1 cellular context compared by ENCODE assay signal in the genomic region with DNA sequence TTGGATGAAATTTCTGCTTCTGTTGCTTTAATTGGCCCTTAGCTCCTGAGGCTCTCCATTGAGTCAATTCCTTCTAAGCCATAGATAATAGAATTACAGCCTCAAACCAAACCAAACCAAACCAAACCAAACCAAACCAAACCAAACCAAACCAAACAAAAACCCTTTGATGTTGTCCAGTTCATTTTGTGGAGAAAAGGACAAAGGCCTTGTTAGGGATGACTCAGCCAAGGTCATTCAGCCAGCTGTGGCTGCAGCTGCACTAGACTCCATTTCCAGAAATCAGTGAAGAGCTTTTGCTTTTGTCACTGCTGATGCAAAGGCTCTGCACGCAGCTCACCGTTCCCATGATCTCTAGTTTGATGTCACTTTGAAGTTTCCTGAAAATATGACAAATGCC.
A peak's percentile ranks its signal among the peaks of the same experiment; 100 is the strongest.
TF ChIP-seq lines count a peak whose summit lies in the region.

No MANE protein-coding gene starts in this region.

TF ChIP-seq in HepG2, 621 proteins besides CTCF, POLR2A, EP300 and RAD21 (continued from another document):
- TF ChIP-seq ZNF451 (CRISPR knock-in tag; IDR thresholded peaks at IDR 0.05): no peak
- TF ChIP-seq ZNF710 (CRISPR knock-in tag; IDR thresholded peaks at IDR 0.05; ENCODE audit: borderline replicate concordance): peak; percentile 83; the same call in 1 of the 2 replicates
- 0 out of 2 replicates have a peak, but pooled peaks have one; percentile 38 for TF ChIP-seq JUN (CRISPR knock-in tag; IDR thresholded peaks at IDR 0.05)
- no peak for TF ChIP-seq FOXP1 (IDR thresholded peaks at IDR 0.05)
- no peak for TF ChIP-seq FOXP1 (CRISPR knock-in tag; IDR thresholded peaks at IDR 0.05)
- TF ChIP-seq HDAC6 (IDR thresholded peaks at IDR 0.05; ENCODE audit: low read depth, low read length): no peak
- TF ChIP-seq IKZF1 (IDR thresholded peaks at IDR 0.05): no peak
- peak; percentile 95 for TF ChIP-seq HMG20B (CRISPR knock-in tag; conservative IDR thresholded peaks at IDR 0.05)
- TF ChIP-seq FOSL2 (CRISPR knock-in tag; IDR thresholded peaks at IDR 0.05): peak; percentile 95
- TF ChIP-seq, protein P1, sequence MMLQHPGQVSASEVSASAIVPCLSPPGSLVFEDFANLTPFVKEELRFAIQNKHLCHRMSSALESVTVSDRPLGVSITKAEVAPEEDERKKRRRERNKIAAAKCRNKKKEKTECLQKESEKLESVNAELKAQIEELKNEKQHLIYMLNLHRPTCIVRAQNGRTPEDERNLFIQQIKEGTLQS (CRISPR knock-in tag; IDR thresholded peaks at IDR 0.05): peak; percentile 72; the same call in 1 of the 2 replicates
- TF ChIP-seq, protein P2, sequence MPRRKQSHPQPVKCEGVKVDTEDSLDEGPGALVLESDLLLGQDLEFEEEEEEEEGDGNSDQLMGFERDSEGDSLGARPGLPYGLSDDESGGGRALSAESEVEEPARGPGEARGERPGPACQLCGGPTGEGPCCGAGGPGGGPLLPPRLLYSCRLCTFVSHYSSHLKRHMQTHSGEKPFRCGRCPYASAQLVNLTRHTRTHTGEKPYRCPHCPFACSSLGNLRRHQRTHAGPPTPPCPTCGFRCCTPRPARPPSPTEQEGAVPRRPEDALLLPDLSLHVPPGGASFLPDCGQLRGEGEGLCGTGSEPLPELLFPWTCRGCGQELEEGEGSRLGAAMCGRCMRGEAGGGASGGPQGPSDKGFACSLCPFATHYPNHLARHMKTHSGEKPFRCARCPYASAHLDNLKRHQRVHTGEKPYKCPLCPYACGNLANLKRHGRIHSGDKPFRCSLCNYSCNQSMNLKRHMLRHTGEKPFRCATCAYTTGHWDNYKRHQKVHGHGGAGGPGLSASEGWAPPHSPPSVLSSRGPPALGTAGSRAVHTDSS (CRISPR knock-in tag; conservative IDR thresholded peaks at IDR 0.05): no peak
- TF ChIP-seq RXRB (CRISPR knock-in tag; IDR thresholded peaks at IDR 0.05; ENCODE audit: borderline replicate concordance): 0 out of 2 replicates have a peak, but pooled peaks have one; percentile 16
- peak; percentile 48; the same call in 1 of the 2 replicates for TF ChIP-seq TCF7L2 (IDR thresholded peaks at IDR 0.05; ENCODE audit: low read depth, low read length)
TF ChIP-seq in HepG2: peak in this region for 27.
